ENCODE assay signal across 8 cellular contexts in genomic region chr12:121792607-121793500, GRCh38. TPM values are rescaled to one million over a fixed set of nuclear protein-coding genes. Genes with fewer than 3 reads are reported as not detected.
DNase-seq lines count a peak whose midpoint lies in the region; ATAC-seq and TF ChIP-seq lines count a peak whose summit lies in the region.

No MANE protein-coding gene starts in this region.

- TF ChIP-seq POLR2A in erythroblast (IDR thresholded peaks at IDR 0.05; ENCODE audit: low read length): no peak

- H3K27ac ChIP-seq in trophoblast cell (ENCODE audit: low read depth, low read length): no peak overlapping the region

- peaks cover 5% of the 10 kb centered on the region for H3K79me2 ChIP-seq in trophoblast cell (ENCODE audit: control insufficient read depth, insufficient read depth, low read length, poor library complexity)

- no CpG with 5 or more reads among the region's 53 CpGs for WGBS in trophoblast cell (ENCODE audit: extremely low coverage, insufficient coverage, insufficient read length)

- peak overlapping the region; percentile 63 for H3K18ac ChIP-seq in trophoblast cell (ENCODE audit: low read length)

- peak; percentile 78 for DNase-seq in Right ventricle myocardium inferior (ENCODE audit: missing footprints)
- no peak for DNase-seq in left cardiac atrium
- DNase-seq in activated CD4-positive, alpha-beta T cell treated with anti-CD3 and anti-CD28 coated beads, Interleukin-2, amount 50 U/mL, for 48 hours: peak; percentile 55 to 66
- peak; percentile 53 to 54 for DNase-seq in erythroblast (lab: John Stamatoyannopoulos, UW)
- no peak for DNase-seq in trophoblast cell
- no peak for DNase-seq in DMS114 treated with DMSO at 0.1 percent for 48 hours (lab: John Stamatoyannopoulos, UW; ENCODE audit: unreplicated experiment)
- DNase-seq in NCI-H446 (lab: John Stamatoyannopoulos, UW): no peak

- H3K14ac ChIP-seq in trophoblast cell (ENCODE audit: low read length): peak overlapping the region; percentile 72

- H3K27me3 ChIP-seq in trophoblast cell (ENCODE audit: insufficient read depth, low read length): no peaks in the 10 kb centered on the region

- H3K9ac ChIP-seq in trophoblast cell (ENCODE audit: low read length): peak overlapping the region; percentile 18

- peaks cover 20% of the 10 kb centered on the region for H3K79me1 ChIP-seq in trophoblast cell (ENCODE audit: low read length)

- intact Hi-C loops in Right ventricle myocardium inferior (cut with DNase I) (no loop called here), left cardiac atrium (cut with DNase I) (loop anchor here (5.0 kb wide), 1 partner anchor 96 kb away; no protein-coding TSS in a partner anchor)

- H2BK12ac ChIP-seq in trophoblast cell (ENCODE audit: low read length): no peak overlapping the region

- H3K4me2 ChIP-seq in trophoblast cell (ENCODE audit: low read length): peak overlapping the region; percentile 97

- H3K36me3 ChIP-seq in trophoblast cell (ENCODE audit: control insufficient read depth in 1 of 2, insufficient read depth in 2 of 2, low read length in 2 of 2): peaks cover 15 to 22% of the 10 kb centered on the region in 2 experiments

- H3K4ac ChIP-seq in trophoblast cell (ENCODE audit: low read depth, low read length): no peak overlapping the region

- H3K4me3 ChIP-seq in trophoblast cell (ENCODE audit: low read depth, low read length): peak overlapping the region; percentile 59

- peak overlapping the region; percentile 30 for H2AFZ ChIP-seq in trophoblast cell (ENCODE audit: insufficient read depth, low read length, poor library complexity)

- H4K91ac ChIP-seq in trophoblast cell (ENCODE audit: low read depth, low read length): peak overlapping the region; percentile 32

- no peak overlapping the region for H2AK5ac ChIP-seq in trophoblast cell (ENCODE audit: low read length)

- no peaks in the 10 kb centered on the region for H3K9me3 ChIP-seq in trophoblast cell (ENCODE audit: insufficient read depth, low read depth, low read length)

- H4K8ac ChIP-seq in trophoblast cell (ENCODE audit: low read depth, low read length): peak overlapping the region; percentile 77

- peak overlapping the region; percentile 62 for H4K12ac ChIP-seq in trophoblast cell (ENCODE audit: low read depth, low read length)

- H3K23ac ChIP-seq in trophoblast cell (ENCODE audit: low read length): no peak overlapping the region

- H2BK5ac ChIP-seq in trophoblast cell (ENCODE audit: low read depth, low read length, poor library complexity): no peak overlapping the region

- peak overlapping the region; percentile 34 for H2BK120ac ChIP-seq in trophoblast cell (ENCODE audit: insufficient read depth, low read length, poor library complexity)

- ATAC-seq in Right ventricle myocardium inferior (peak; percentile 6), left cardiac atrium (no peak), GM21786 (IDR thresholded peaks at IDR 0.05; ENCODE audit: unreplicated experiment) (no peak)

- H3K4me1 ChIP-seq in trophoblast cell (ENCODE audit: control insufficient read depth in 1 of 2, insufficient read depth in 2 of 2, low read length in 2 of 2): peaks cover 31 to 42% of the 10 kb centered on the region in 2 experiments

RNA-seq across cellular contexts. Expression of gene RHOF, which starts 0.6 kb away (rescaled TPM):
- total RNA-seq in Right ventricle myocardium inferior (47.7 TPM), left cardiac atrium (10 to 100 TPM; 14.7 to 25.1 TPM)
- 10.9 and 11.1 TPM in 2 replicates for polyA plus RNA-seq in trophoblast cell (2013)

RNA-seq across cellular contexts. Expression of gene SETD1B, which starts 11.0 kb away (rescaled TPM):
- total RNA-seq in Right ventricle myocardium inferior (8.0 TPM), left cardiac atrium (10 to 100 TPM in 1 of 2 donors, 1 to 10 TPM in 1; 9.3 to 11.9 TPM)
- polyA plus RNA-seq in trophoblast cell (2013): 19.3 and 19.5 TPM in 2 replicates

Comparison
In these comparisons a context has a peak if more than half of its experiments do, and no peak if none do; other contexts are left out.
1. DNase-seq: peak in Right ventricle myocardium inferior (single experiment), activated CD4-positive, alpha-beta T cell treated with anti-CD3 and anti-CD28 coated beads, Interleukin-2, amount 50 U/mL, for 48 hours (2 of 2) and erythroblast (2 of 2); none in left cardiac atrium (single experiment), trophoblast cell (0 of 2), DMS114 treated with DMSO at 0.1 percent for 48 hours (single experiment) and NCI-H446 (0 of 2).